In genomic region chr16:87409153-87409552, GRCh38 we compare ENCODE assay signal across 21 cellular contexts.
"Had no signal": no experiment of that assay in that cellular context is flagged by ENCODE, and none has a peak within 500 bp of the region (broad histone marks: within the 10 kb centered on the region; RNA-seq: fewer than 3 reads in every experiment).

No MANE protein-coding gene starts in this region.

- FAIRE-seq: frontal cortex had no signal

- H3K4me1 ChIP-seq: colonic mucosa, right atrium auricular region had no signal

- H3K4me1 Mint-ChIP-seq: naive thymus-derived CD4-positive, alpha-beta T cell; nephron progenitor cell; stimulated activated naive CD8-positive, alpha-beta T cell treated with anti-CD3 and anti-CD28 coated beads, Interleukin-15, amount 100 ng/mL, for 72 hours had no signal

- H3K27me3 Mint-ChIP-seq: naive thymus-derived CD4-positive, alpha-beta T cell; stimulated activated naive B cell treated with anti-CD40 and anti-IgM and Interleukin-4, amounts not matched to agents 10 μg/mL and 1 μg/mL and 100 μg/mL, for 72 hours; stimulated activated naive CD8-positive, alpha-beta T cell treated with anti-CD3 and anti-CD28 coated beads, Interleukin-15, amount 100 ng/mL, for 72 hours had no signal

- H3K4me3 ChIP-seq: colonic mucosa, heart left ventricle, lung, right atrium auricular region, smooth muscle cell, thoracic aorta, transverse colon had no signal

- H3K4me2 ChIP-seq: smooth muscle cell had no signal

- H3K27ac Mint-ChIP-seq: nephron progenitor cell; stimulated activated naive B cell treated with anti-CD40 and anti-IgM and Interleukin-4, amounts not matched to agents 10 μg/mL and 1 μg/mL and 100 μg/mL, for 72 hours had no signal

- H3K4me3 Mint-ChIP-seq: naive thymus-derived CD4-positive, alpha-beta T cell; nephron progenitor cell; stimulated activated naive B cell treated with anti-CD40 and anti-IgM and Interleukin-4, amounts not matched to agents 10 μg/mL and 1 μg/mL and 100 μg/mL, for 72 hours; stimulated activated naive CD8-positive, alpha-beta T cell treated with anti-CD3 and anti-CD28 coated beads, Interleukin-15, amount 100 ng/mL, for 72 hours had no signal

- ATAC-seq: esophagus mucosa; heart left ventricle; left lobe of liver; naive thymus-derived CD4-positive, alpha-beta T cell; stimulated activated naive B cell treated with anti-CD40 and anti-IgM and Interleukin-4, amounts not matched to agents 10 μg/mL and 1 μg/mL and 100 μg/mL, for 72 hours; stimulated activated naive CD8-positive, alpha-beta T cell treated with anti-CD3 and anti-CD28 coated beads, Interleukin-15, amount 100 ng/mL, for 72 hours had no signal

- H3K9me3 Mint-ChIP-seq: naive thymus-derived CD4-positive, alpha-beta T cell; nephron progenitor cell; stimulated activated naive B cell treated with anti-CD40 and anti-IgM and Interleukin-4, amounts not matched to agents 10 μg/mL and 1 μg/mL and 100 μg/mL, for 72 hours; stimulated activated naive CD8-positive, alpha-beta T cell treated with anti-CD3 and anti-CD28 coated beads, Interleukin-15, amount 100 ng/mL, for 72 hours had no signal

- H3K9me3 ChIP-seq: colonic mucosa, heart left ventricle, right atrium auricular region, thoracic aorta, transverse colon had no signal

- DNase-seq: cerebellar nuclear complex; colonic mucosa; dermis blood vessel endothelial cell; heart left ventricle; hippocampal formation; kidney glomerular epithelial cell; mesenchymal stem cell; naive thymus-derived CD4-positive, alpha-beta T cell; nephron progenitor cell; stimulated activated CD4-positive, alpha-beta T cell treated with anti-CD3 and anti-CD28 coated beads, Interleukin-4, amount 100 ng/mL, for 1 hour; stimulated activated naive B cell treated with anti-CD40 and anti-IgM and Interleukin-4, amounts not matched to agents 10 μg/mL and 1 μg/mL and 100 μg/mL, for 72 hours; stimulated activated naive CD8-positive, alpha-beta T cell treated with anti-CD3 and anti-CD28 coated beads, Interleukin-15, amount 100 ng/mL, for 72 hours; substantia nigra; transverse colon had no signal

- H3K27ac ChIP-seq: colonic mucosa, heart left ventricle had no signal

- H3K27me3 ChIP-seq: colonic mucosa, heart left ventricle, right atrium auricular region, transverse colon had no signal
